Comparison of ENCODE assay signal across 1 cellular context in genomic region chr7:2802504-2803341, GRCh38.
TF ChIP-seq lines count a peak whose summit lies in the region.

No MANE protein-coding gene starts in this region.

TF ChIP-seq in HepG2, 621 proteins besides CTCF, POLR2A, EP300 and RAD21 (continued from another document and continues in another):
- no peak for TF ChIP-seq HMGXB3 (CRISPR knock-in tag; IDR thresholded peaks at IDR 0.05; ENCODE audit: borderline replicate concordance)
- TF ChIP-seq ZNF781 (CRISPR knock-in tag; IDR thresholded peaks at IDR 0.05; ENCODE audit: borderline replicate concordance, not compliant biosample characterization) = peak; percentile 25
- no peak for TF ChIP-seq SMARCE1 (IDR thresholded peaks at IDR 0.05; ENCODE audit: borderline replicate concordance)
- TF ChIP-seq BRF2 (CRISPR knock-in tag; IDR thresholded peaks at IDR 0.05) = no peak
- no peak for TF ChIP-seq DNMT1 (CRISPR knock-in tag; IDR thresholded peaks at IDR 0.05)
- no peak for TF ChIP-seq ZNF318 (CRISPR knock-in tag; IDR thresholded peaks at IDR 0.05)
- no peak for TF ChIP-seq KLF9 (CRISPR knock-in tag; IDR thresholded peaks at IDR 0.05; ENCODE audit: low read depth)
- TF ChIP-seq ZBTB14 (CRISPR knock-in tag; IDR thresholded peaks at IDR 0.05) = no peak
- TF ChIP-seq CREM (IDR thresholded peaks at IDR 0.05) = peak; percentile 79
- TF ChIP-seq CREM (CRISPR knock-in tag; IDR thresholded peaks at IDR 0.05) = no peak
- TF ChIP-seq DPF2 (CRISPR knock-in tag; IDR thresholded peaks at IDR 0.05; ENCODE audit: borderline replicate concordance, low read depth) = peak; percentile 76; the same call in 1 of the 2 replicates
- peak; percentile 59; the same call in 1 of the 2 replicates for TF ChIP-seq GFI1 (CRISPR knock-in tag; IDR thresholded peaks at IDR 0.05; ENCODE audit: borderline replicate concordance)
- no peak for TF ChIP-seq ZFP41 (CRISPR knock-in tag; IDR thresholded peaks at IDR 0.05; ENCODE audit: borderline replicate concordance)
- TF ChIP-seq PLRG1 (conservative IDR thresholded peaks at IDR 0.05) = no peak
- TF ChIP-seq ATF5 (CRISPR knock-in tag; IDR thresholded peaks at IDR 0.05; ENCODE audit: low read depth) = no peak
- TF ChIP-seq ZNF143 (CRISPR knock-in tag; IDR thresholded peaks at IDR 0.05) = no peak
- peak; percentile 85 for TF ChIP-seq ERF (CRISPR knock-in tag; IDR thresholded peaks at IDR 0.05)
- TF ChIP-seq ATRX (CRISPR knock-in tag; IDR thresholded peaks at IDR 0.05; ENCODE audit: borderline replicate concordance) = no peak
- TF ChIP-seq ZNF619 (CRISPR knock-in tag; IDR thresholded peaks at IDR 0.05) = 0 out of 2 replicates have a peak, but pooled peaks have one; percentile 64
- no peak for TF ChIP-seq ZBTB40 (IDR thresholded peaks at IDR 0.05)
- no peak for TF ChIP-seq ZBTB40 (CRISPR knock-in tag; IDR thresholded peaks at IDR 0.05)
- no peak for TF ChIP-seq ZNF800 (CRISPR knock-in tag; IDR thresholded peaks at IDR 0.05)
- peak; percentile 33; the same call in 1 of the 2 replicates for TF ChIP-seq ZFP36L1 (CRISPR knock-in tag; IDR thresholded peaks at IDR 0.05)
- no peak for TF ChIP-seq FOXM1 (CRISPR knock-in tag; IDR thresholded peaks at IDR 0.05)
- TF ChIP-seq ZNF17 (CRISPR knock-in tag; IDR thresholded peaks at IDR 0.05) = no peak
- TF ChIP-seq HES4 (CRISPR knock-in tag; IDR thresholded peaks at IDR 0.05; ENCODE audit: borderline replicate concordance) = no peak
- no peak for TF ChIP-seq ZNF343 (CRISPR knock-in tag; IDR thresholded peaks at IDR 0.05)
- no peak for TF ChIP-seq MYNN (CRISPR knock-in tag; IDR thresholded peaks at IDR 0.05; ENCODE audit: low read depth)
